1 cellular context compared by ENCODE assay signal in the genomic region with DNA sequence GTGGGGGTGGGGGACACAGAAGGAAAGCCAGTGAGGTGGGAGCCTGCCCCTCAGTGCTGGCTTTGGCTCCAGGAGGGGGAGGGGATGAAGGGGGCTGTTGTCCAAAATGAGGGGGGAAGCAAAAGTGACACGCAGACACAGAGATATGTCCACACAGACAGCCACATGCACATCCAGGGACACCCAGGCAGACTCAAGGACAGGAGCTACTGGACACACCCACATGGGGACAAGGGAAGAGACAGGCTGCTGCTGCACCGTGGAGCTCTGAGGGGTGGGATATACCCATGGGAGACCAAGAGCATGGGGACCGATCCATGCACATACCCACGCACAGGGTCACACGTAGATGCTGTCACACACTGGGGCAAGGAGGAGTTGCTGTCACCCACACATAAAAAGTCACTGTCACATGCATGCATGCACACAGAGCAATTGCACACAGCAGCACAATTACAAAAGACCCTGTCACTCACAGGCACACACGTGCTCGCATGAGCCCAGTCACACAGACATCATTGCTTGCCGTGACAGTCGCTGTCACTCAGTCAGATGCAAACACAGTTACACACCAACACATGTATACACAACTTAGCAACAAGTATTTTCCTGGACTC.
TF ChIP-seq lines count a peak whose summit lies in the region.

No MANE protein-coding gene starts in this region.

TF ChIP-seq in GM23338, 12 proteins besides CTCF, POLR2A, EP300 and RAD21 (continued from another document):
- TF ChIP-seq, protein P1, sequence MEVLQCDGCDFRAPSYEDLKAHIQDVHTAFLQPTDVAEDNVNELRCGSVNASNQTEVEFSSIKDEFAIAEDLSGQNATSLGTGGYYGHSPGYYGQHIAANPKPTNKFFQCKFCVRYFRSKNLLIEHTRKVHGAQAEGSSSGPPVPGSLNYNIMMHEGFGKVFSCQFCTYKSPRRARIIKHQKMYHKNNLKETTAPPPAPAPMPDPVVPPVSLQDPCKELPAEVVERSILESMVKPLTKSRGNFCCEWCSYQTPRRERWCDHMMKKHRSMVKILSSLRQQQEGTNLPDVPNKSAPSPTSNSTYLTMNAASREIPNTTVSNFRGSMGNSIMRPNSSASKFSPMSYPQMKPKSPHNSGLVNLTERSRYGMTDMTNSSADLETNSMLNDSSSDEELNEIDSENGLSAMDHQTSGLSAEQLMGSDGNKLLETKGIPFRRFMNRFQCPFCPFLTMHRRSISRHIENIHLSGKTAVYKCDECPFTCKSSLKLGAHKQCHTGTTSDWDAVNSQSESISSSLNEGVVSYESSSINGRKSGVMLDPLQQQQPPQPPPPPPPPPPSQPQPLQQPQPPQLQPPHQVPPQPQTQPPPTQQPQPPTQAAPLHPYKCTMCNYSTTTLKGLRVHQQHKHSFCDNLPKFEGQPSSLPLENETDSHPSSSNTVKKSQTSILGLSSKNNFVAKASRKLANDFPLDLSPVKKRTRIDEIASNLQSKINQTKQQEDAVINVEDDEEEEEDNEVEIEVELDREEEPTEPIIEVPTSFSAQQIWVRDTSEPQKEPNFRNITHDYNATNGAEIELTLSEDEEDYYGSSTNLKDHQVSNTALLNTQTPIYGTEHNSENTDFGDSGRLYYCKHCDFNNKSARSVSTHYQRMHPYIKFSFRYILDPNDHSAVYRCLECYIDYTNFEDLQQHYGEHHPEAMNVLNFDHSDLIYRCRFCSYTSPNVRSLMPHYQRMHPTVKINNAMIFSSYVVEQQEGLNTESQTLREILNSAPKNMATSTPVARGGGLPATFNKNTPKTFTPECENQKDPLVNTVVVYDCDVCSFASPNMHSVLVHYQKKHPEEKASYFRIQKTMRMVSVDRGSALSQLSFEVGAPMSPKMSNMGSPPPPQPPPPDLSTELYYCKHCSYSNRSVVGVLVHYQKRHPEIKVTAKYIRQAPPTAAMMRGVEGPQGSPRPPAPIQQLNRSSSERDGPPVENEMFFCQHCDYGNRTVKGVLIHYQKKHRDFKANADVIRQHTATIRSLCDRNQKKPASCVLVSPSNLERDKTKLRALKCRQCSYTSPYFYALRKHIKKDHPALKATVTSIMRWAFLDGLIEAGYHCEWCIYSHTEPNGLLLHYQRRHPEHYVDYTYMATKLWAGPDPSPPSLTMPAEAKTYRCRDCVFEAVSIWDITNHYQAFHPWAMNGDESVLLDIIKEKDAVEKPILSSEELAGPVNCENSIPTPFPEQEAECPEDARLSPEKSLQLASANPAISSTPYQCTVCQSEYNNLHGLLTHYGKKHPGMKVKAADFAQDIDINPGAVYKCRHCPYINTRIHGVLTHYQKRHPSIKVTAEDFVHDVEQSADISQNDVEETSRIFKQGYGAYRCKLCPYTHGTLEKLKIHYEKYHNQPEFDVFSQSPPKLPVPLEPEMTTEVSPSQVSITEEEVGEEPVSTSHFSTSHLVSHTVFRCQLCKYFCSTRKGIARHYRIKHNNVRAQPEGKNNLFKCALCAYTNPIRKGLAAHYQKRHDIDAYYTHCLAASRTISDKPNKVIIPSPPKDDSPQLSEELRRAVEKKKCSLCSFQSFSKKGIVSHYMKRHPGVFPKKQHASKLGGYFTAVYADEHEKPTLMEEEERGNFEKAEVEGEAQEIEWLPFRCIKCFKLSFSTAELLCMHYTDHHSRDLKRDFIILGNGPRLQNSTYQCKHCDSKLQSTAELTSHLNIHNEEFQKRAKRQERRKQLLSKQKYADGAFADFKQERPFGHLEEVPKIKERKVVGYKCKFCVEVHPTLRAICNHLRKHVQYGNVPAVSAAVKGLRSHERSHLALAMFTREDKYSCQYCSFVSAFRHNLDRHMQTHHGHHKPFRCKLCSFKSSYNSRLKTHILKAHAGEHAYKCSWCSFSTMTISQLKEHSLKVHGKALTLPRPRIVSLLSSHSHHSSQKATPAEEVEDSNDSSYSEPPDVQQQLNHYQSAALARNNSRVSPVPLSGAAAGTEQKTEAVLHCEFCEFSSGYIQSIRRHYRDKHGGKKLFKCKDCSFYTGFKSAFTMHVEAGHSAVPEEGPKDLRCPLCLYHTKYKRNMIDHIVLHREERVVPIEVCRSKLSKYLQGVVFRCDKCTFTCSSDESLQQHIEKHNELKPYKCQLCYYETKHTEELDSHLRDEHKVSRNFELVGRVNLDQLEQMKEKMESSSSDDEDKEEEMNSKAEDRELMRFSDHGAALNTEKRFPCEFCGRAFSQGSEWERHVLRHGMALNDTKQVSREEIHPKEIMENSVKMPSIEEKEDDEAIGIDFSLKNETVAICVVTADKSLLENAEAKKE (CRISPR knock-in tag; IDR thresholded peaks at IDR 0.05), result no peak
- TF ChIP-seq NANOG (IDR thresholded peaks at IDR 0.05; ENCODE audit: borderline replicate concordance) (no peak), ZNF331 (CRISPR knock-in tag; IDR thresholded peaks at IDR 0.05; ENCODE audit: low read depth) (no peak)
